In the genomic region with DNA sequence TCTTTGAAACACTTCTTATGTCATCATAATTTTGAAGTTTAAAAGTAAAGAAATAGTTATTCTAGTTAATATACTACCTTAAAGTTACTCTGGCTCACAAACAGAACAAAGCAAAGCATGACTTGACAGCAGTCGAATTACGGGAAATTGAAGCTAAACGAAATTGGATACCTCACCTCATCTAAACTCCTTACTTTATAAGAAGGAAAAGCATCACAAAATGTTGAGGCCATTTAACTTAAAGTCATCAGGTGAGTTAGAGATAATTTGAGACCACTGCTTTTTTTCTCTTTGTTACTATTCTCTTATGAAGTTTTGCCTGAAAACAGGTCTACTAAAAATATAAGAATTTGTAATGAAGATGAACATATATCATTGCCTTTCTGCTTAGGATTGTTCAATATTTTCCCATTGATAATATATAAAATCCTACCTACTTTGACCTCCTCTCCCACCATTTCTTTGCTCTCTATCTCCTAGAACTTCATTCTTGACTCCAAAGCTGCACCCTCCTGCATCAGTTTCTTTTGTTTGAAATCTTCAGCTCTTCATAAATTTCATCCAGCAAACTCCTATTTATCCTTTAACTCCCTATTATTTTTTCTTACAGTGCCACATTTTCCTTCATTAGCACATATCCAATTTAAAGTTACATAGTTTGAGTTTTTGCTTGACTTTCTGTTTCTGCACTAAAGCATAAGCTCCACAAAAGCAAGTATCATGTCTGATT, we compare ENCODE assay signal across 11 cellular contexts.
DNase-seq lines count a peak whose midpoint lies in the region; ATAC-seq, FAIRE-seq and TF ChIP-seq lines count a peak whose summit lies in the region.
"Had no signal": no experiment of that assay in that cellular context is flagged by ENCODE, and none has a peak within 500 bp of the region (broad histone marks: within the 10 kb centered on the region; RNA-seq: fewer than 3 reads in every experiment).

No MANE protein-coding gene starts in this region.

- peak overlapping the region; percentile 67 for H3K4me3 Mint-ChIP-seq in natural killer cell
- H3K4me3 Mint-ChIP-seq in natural killer cell treated with Interleukin-12 subunit alpha and Interleukin-12 subunit beta and Interleukin-15 and Interleukin-18, amount 100 ng/mL, for 72 hours: no peak overlapping the region
- H3K4me3 Mint-ChIP-seq in activated T-helper 17 cell treated with anti-CD3 and anti-CD28 coated beads, Interleukin-2, amount 50 U/mL, for 72 hours: peak overlapping the region; percentile 71

- no peaks in the 10 kb centered on the region for H3K9me3 Mint-ChIP-seq in natural killer cell
- H3K9me3 Mint-ChIP-seq in natural killer cell treated with Interleukin-12 subunit alpha and Interleukin-12 subunit beta and Interleukin-15 and Interleukin-18, amount 100 ng/mL, for 72 hours: peaks cover 4% of the 10 kb centered on the region
- H3K9me3 Mint-ChIP-seq in activated T-helper 17 cell treated with anti-CD3 and anti-CD28 coated beads, Interleukin-2, amount 50 U/mL, for 72 hours: no peaks in the 10 kb centered on the region

- FAIRE-seq in H54 (lab: Jason Lieb, UNC): no peak

- peaks cover 17 to 30% of the 10 kb centered on the region in 2 donors for H3K27me3 Mint-ChIP-seq in natural killer cell (ENCODE audit: low read depth in 2 of 2)
- H3K27me3 Mint-ChIP-seq in natural killer cell treated with Interleukin-12 subunit alpha and Interleukin-12 subunit beta and Interleukin-15 and Interleukin-18, amount 100 ng/mL, for 72 hours: peaks cover 22 to 29% of the 10 kb centered on the region in 2 donors
- peaks cover 23% of the 10 kb centered on the region for H3K27me3 Mint-ChIP-seq in activated T-helper 17 cell treated with anti-CD3 and anti-CD28 coated beads, Interleukin-2, amount 50 U/mL, for 72 hours

- H3K9me3 ChIP-seq in mesodermal cell (ENCODE audit: control insufficient read depth, low read length): no peaks in the 10 kb centered on the region

- TF ChIP-seq CTCF in natural killer cell (IDR thresholded peaks at IDR 0.05): no peak

- WGBS in mesodermal cell (ENCODE audit: insufficient coverage in 2 of 2), 2 experiments: no CpG with 5 or more reads among the region's 3 CpGs

- H3K4me1 Mint-ChIP-seq in natural killer cell: peaks cover 0 to 5% of the 10 kb centered on the region in 2 donors
- peaks cover 0 to 3% of the 10 kb centered on the region in 2 donors for H3K4me1 Mint-ChIP-seq in natural killer cell treated with Interleukin-12 subunit alpha and Interleukin-12 subunit beta and Interleukin-15 and Interleukin-18, amount 100 ng/mL, for 72 hours (ENCODE audit: low read depth in 2 of 2)
- H3K4me1 Mint-ChIP-seq in activated T-helper 17 cell treated with anti-CD3 and anti-CD28 coated beads, Interleukin-2, amount 50 U/mL, for 72 hours: peaks cover 5% of the 10 kb centered on the region

- ATAC-seq in natural killer cell (no peak), GM21526 (IDR thresholded peaks at IDR 0.05; ENCODE audit: low FRiP score, unreplicated experiment) (no peak)
- no peak for ATAC-seq in natural killer cell treated with Interleukin-12 subunit alpha and Interleukin-12 subunit beta and Interleukin-15 and Interleukin-18, amount 100 ng/mL, for 72 hours
- no peak for ATAC-seq in activated T-helper 17 cell treated with anti-CD3 and anti-CD28 coated beads, Interleukin-2, amount 50 U/mL, for 72 hours (replicated peaks)

- DNase-seq in natural killer cell (no peak), H54 (ENCODE audit: insufficient read length, low spot score) (no peak), NCI-H2227 treated with DMSO at 0.1 percent for 48 hours (lab: John Stamatoyannopoulos, UW) (no peak)
- DNase-seq in natural killer cell treated with Interleukin-12 subunit alpha and Interleukin-12 subunit beta and Interleukin-15 and Interleukin-18, amount 100 ng/mL, for 72 hours (ENCODE audit: low spot score): no peak
- DNase-seq: midbrain, NCI-H1092, NCI-H69, stomach had no signal

- H3K27ac Mint-ChIP-seq in natural killer cell: no peak overlapping the region
- H3K27ac Mint-ChIP-seq in natural killer cell treated with Interleukin-12 subunit alpha and Interleukin-12 subunit beta and Interleukin-15 and Interleukin-18, amount 100 ng/mL, for 72 hours: no peak overlapping the region
- H3K27ac Mint-ChIP-seq in activated T-helper 17 cell treated with anti-CD3 and anti-CD28 coated beads, Interleukin-2, amount 50 U/mL, for 72 hours: no peak overlapping the region

- intact Hi-C loops in natural killer cell (cut with micrococcal nuclease): no loop called here

- no peaks in the 10 kb centered on the region for H3K4me1 ChIP-seq in mesodermal cell (ENCODE audit: control insufficient read depth, insufficient read depth, low read length, poor library complexity, severe bottlenecking)

- H3K27ac ChIP-seq in mesodermal cell (ENCODE audit: low read depth, low read length, severe bottlenecking): no peak overlapping the region
- H3K27ac ChIP-seq: stomach had no signal

- TF ChIP-seq POLR2A in H54 (IDR thresholded peaks at IDR 0.05; ENCODE audit: low read depth, low read length): no peak

- H3K36me3 ChIP-seq in mesodermal cell (ENCODE audit: control insufficient read depth, insufficient read depth, low read length): no peaks in the 10 kb centered on the region
- H3K36me3 ChIP-seq: stomach had no signal

- peaks cover 8% of the 10 kb centered on the region for H3K36me3 Mint-ChIP-seq in natural killer cell
- H3K36me3 Mint-ChIP-seq in natural killer cell treated with Interleukin-12 subunit alpha and Interleukin-12 subunit beta and Interleukin-15 and Interleukin-18, amount 100 ng/mL, for 72 hours: peaks cover 6% of the 10 kb centered on the region
- H3K36me3 Mint-ChIP-seq in activated T-helper 17 cell treated with anti-CD3 and anti-CD28 coated beads, Interleukin-2, amount 50 U/mL, for 72 hours (ENCODE audit: low read depth): no peaks in the 10 kb centered on the region

- peak overlapping the region; percentile 35 for H3K4me3 ChIP-seq in mesodermal cell (ENCODE audit: extremely low read depth, insufficient read depth, low read length, poor library complexity, severe bottlenecking)
